In the genomic region with DNA sequence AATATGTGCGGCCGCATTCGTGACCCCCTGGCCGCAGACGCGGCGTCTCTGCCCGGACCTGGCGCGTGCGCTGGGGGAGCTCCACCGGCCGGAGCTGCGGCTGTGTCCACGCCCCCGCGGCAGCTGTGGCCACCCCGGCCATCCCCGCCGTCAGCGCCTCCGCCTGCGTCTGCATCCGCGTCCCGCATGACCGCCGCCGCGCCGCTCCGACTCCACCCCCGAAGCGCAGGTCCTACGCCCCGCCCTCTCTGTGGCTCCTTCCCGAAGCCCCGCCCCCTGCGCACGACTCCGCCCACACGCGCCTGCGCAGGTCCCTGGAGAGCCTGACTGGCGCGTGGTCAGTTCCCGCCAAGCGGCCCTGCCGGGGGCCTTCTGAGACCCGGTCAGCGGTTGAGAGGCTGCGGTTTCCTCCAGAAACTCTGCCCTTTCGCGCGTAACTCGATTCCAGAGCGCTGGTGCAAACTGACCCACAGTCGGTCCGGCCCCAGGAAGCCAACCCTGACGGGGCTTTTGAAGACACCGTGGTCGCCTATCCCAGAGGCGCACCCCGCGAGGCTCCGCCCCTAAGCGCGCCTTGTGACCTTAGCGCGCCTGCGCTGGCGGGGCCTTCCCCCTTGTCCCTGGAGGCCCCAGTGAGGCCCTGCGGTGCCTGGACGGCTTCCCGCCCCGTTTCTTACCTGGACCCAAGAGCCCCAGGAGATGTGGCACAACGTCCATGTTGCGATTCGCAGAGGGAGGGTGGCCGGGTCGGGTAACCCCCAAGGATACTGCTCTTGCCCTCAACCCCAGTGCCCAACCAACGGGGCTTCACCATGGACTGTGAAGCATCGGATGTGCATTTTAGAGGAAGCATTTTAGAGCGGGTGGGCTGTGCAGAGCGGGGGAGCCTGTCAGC, we compare ENCODE assay signal across 1 cellular context.
TF ChIP-seq lines count a peak whose summit lies in the region.

A gene with protein sequence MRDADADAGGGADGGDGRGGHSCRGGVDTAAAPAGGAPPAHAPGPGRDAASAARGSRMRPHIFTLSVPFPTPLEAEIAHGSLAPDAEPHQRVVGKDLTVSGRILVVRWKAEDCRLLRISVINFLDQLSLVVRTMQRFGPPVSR (minus strand): TSS at position 554 of the 895 bp plus-strand sequence. CDS start 366 bp downstream, at position 188.

TF ChIP-seq in HEK293, 187 proteins besides CTCF, POLR2A, EP300 and RAD21 (continued from another document):
- TF ChIP-seq ZNF777 (tag by site-specific recombination; IDR thresholded peaks at IDR 0.05; ENCODE audit: borderline replicate concordance) (peak; percentile 73; the same call in 1 of the 2 replicates), ZNF184 (tag by site-specific recombination; IDR thresholded peaks at IDR 0.05) (no peak), ZNF394 (tag by site-specific recombination; IDR thresholded peaks at IDR 0.05; ENCODE audit: borderline replicate concordance) (peak; percentile 26), SP2 (tag by site-specific recombination; IDR thresholded peaks at IDR 0.05) (peak; percentile 84), KLF10 (tag by site-specific recombination; IDR thresholded peaks at IDR 0.05) (peak; percentile 79; the same call in 1 of the 2 replicates), BCL11A (tag by site-specific recombination; IDR thresholded peaks at IDR 0.05; ENCODE audit: low read depth) (peak; percentile 80; the same call in 1 of the 2 replicates), ZNF677 (tag by site-specific recombination; IDR thresholded peaks at IDR 0.05) (no peak), ZSCAN30 (tag by site-specific recombination; IDR thresholded peaks at IDR 0.05) (peak; percentile 68), ZNF529 (tag by site-specific recombination; IDR thresholded peaks at IDR 0.05; ENCODE audit: insufficient replicate concordance) (no peak), ZNF473 (tag by site-specific recombination; IDR thresholded peaks at IDR 0.05) (no peak), ZFHX2 (tag by site-specific recombination; conservative IDR thresholded peaks at IDR 0.05) (peak; percentile 81), ZNF664 (tag by site-specific recombination; IDR thresholded peaks at IDR 0.05) (no peak), SP7 (tag by site-specific recombination; IDR thresholded peaks at IDR 0.05) (peak; percentile 71), EGR2 (tag by site-specific recombination; IDR thresholded peaks at IDR 0.05; ENCODE audit: low read depth) (peak; percentile 52), KLF7 (tag by site-specific recombination; IDR thresholded peaks at IDR 0.05; ENCODE audit: borderline replicate concordance) (peak; percentile 15; the same call in 1 of the 2 replicates), SP3 (tag by site-specific recombination; IDR thresholded peaks at IDR 0.05) (peak; percentile 96), ZNF596 (tag by site-specific recombination; IDR thresholded peaks at IDR 0.05) (0 out of 2 replicates have a peak, but pooled peaks have one; percentile 38), ZBTB17 (tag by site-specific recombination; IDR thresholded peaks at IDR 0.05) (peak; percentile 11), ZNF169 (tag by site-specific recombination; IDR thresholded peaks at IDR 0.05) (no peak), ZNF792 (tag by site-specific recombination; IDR thresholded peaks at IDR 0.05) (no peak), KLF8 (tag by site-specific recombination; IDR thresholded peaks at IDR 0.05) (peak; percentile 84; the same call in 1 of the 2 replicates), GLIS2 (tag by site-specific recombination; IDR thresholded peaks at IDR 0.05) (peak; percentile 97), ZNF292 (tag by site-specific recombination; IDR thresholded peaks at IDR 0.05; ENCODE audit: borderline replicate concordance, low read depth) (no peak), ZSCAN23 (tag by site-specific recombination; IDR thresholded peaks at IDR 0.05) (0 out of 2 replicates have a peak, but pooled peaks have one; percentile 10), ZNF423 (tag by site-specific recombination; IDR thresholded peaks at IDR 0.05) (peak; percentile 94)
- TF ChIP-seq, protein P1, sequence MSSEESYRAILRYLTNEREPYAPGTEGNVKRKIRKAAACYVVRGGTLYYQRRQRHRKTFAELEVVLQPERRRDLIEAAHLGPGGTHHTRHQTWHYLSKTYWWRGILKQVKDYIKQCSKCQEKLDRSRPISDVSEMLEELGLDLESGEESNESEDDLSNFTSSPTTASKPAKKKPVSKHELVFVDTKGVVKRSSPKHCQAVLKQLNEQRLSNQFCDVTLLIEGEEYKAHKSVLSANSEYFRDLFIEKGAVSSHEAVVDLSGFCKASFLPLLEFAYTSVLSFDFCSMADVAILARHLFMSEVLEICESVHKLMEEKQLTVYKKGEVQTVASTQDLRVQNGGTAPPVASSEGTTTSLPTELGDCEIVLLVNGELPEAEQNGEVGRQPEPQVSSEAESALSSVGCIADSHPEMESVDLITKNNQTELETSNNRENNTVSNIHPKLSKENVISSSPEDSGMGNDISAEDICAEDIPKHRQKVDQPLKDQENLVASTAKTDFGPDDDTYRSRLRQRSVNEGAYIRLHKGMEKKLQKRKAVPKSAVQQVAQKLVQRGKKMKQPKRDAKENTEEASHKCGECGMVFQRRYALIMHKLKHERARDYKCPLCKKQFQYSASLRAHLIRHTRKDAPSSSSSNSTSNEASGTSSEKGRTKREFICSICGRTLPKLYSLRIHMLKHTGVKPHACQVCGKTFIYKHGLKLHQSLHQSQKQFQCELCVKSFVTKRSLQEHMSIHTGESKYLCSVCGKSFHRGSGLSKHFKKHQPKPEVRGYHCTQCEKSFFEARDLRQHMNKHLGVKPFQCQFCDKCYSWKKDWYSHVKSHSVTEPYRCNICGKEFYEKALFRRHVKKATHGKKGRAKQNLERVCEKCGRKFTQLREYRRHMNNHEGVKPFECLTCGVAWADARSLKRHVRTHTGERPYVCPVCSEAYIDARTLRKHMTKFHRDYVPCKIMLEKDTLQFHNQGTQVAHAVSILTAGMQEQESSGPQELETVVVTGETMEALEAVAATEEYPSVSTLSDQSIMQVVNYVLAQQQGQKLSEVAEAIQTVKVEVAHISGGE (tag by site-specific recombination; conservative IDR thresholded peaks at IDR 0.05; ENCODE audit: low read depth) = no peak
- TF ChIP-seq, protein P2, sequence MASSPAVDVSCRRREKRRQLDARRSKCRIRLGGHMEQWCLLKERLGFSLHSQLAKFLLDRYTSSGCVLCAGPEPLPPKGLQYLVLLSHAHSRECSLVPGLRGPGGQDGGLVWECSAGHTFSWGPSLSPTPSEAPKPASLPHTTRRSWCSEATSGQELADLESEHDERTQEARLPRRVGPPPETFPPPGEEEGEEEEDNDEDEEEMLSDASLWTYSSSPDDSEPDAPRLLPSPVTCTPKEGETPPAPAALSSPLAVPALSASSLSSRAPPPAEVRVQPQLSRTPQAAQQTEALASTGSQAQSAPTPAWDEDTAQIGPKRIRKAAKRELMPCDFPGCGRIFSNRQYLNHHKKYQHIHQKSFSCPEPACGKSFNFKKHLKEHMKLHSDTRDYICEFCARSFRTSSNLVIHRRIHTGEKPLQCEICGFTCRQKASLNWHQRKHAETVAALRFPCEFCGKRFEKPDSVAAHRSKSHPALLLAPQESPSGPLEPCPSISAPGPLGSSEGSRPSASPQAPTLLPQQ (tag by site-specific recombination; IDR thresholded peaks at IDR 0.05) = peak; percentile 68
- TF ChIP-seq, protein P3, sequence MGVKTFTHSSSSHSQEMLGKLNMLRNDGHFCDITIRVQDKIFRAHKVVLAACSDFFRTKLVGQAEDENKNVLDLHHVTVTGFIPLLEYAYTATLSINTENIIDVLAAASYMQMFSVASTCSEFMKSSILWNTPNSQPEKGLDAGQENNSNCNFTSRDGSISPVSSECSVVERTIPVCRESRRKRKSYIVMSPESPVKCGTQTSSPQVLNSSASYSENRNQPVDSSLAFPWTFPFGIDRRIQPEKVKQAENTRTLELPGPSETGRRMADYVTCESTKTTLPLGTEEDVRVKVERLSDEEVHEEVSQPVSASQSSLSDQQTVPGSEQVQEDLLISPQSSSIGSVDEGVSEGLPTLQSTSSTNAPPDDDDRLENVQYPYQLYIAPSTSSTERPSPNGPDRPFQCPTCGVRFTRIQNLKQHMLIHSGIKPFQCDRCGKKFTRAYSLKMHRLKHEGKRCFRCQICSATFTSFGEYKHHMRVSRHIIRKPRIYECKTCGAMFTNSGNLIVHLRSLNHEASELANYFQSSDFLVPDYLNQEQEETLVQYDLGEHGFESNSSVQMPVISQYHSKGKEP (tag by site-specific recombination; IDR thresholded peaks at IDR 0.05) = no peak; the same call in none of the 2 replicates
- TF ChIP-seq, protein P4, sequence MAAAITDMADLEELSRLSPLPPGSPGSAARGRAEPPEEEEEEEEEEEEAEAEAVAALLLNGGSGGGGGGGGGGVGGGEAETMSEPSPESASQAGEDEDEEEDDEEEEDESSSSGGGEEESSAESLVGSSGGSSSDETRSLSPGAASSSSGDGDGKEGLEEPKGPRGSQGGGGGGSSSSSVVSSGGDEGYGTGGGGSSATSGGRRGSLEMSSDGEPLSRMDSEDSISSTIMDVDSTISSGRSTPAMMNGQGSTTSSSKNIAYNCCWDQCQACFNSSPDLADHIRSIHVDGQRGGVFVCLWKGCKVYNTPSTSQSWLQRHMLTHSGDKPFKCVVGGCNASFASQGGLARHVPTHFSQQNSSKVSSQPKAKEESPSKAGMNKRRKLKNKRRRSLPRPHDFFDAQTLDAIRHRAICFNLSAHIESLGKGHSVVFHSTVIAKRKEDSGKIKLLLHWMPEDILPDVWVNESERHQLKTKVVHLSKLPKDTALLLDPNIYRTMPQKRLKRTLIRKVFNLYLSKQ (tag by site-specific recombination; IDR thresholded peaks at IDR 0.05; ENCODE audit: borderline replicate concordance) = no peak
